ENCODE assay signal across 16 cellular contexts in the genomic region with DNA sequence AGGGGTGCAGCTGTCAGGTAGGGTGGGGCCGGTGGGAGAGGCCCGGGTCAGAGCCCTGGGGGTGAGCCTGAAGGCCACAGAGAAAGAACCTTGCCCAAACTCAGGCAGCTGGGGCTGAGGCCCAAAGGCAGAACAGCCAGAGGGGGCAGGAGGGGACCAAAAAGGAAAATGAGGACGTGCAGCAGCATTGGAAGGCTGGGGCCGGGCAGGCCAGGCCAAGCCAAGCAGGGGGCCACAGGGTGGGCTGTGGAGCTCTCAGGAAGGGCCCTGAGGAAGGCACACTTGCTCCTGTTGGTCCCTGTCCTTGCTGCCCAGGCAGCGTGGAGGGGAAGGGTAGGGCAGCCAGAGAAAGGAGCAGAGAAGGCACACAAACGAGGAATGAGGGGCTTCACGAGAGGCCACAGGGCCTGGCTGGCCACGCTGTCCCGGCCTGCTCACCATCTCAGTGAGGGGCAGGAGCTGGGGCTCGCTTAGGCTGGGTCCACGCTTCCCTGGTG. TPM values are rescaled to one million over a fixed set of nuclear protein-coding genes. Genes with fewer than 3 reads are reported as not detected.
DNase-seq lines count a peak whose midpoint lies in the region; ATAC-seq and TF ChIP-seq lines count a peak whose summit lies in the region.
"Had no signal": no experiment of that assay in that cellular context is flagged by ENCODE, and none has a peak within 500 bp of the region (broad histone marks: within the 10 kb centered on the region; RNA-seq: fewer than 3 reads in every experiment).

No MANE protein-coding gene starts in this region.

- no peak overlapping the region for H3K4me3 ChIP-seq in colonic mucosa
- H3K4me3 ChIP-seq in thoracic aorta = no peak overlapping the region

- H3K36me3 Mint-ChIP-seq in nephron progenitor cell (ENCODE audit: low read depth) = peaks cover 44% of the 10 kb centered on the region
- H3K36me3 Mint-ChIP-seq: IgD-negative memory B cell had no signal

- no peaks in the 10 kb centered on the region for H3K27me3 Mint-ChIP-seq in nephron progenitor cell (ENCODE audit: low read depth, poor library complexity)

- H3K27ac Mint-ChIP-seq in nephron progenitor cell = peak overlapping the region; percentile 90
- H3K27ac Mint-ChIP-seq: IgD-negative memory B cell had no signal

- H3K4me1 ChIP-seq in colonic mucosa = peaks cover 8% of the 10 kb centered on the region
- peaks cover 50 to 80% of the 10 kb centered on the region in 2 donors for H3K4me1 ChIP-seq in thoracic aorta (ENCODE audit: control insufficient read depth in 1 of 2, low read depth in 2 of 2)

- no peak for ATAC-seq in thoracic aorta (ENCODE audit: insufficient number of reproducible peaks, low FRiP score, low read depth)
- ATAC-seq: left lobe of liver had no signal

- intact Hi-C loops in colonic mucosa (cut with DNase I) = no loop called here

- POLR2A ChIA-PET in HEK293T (lab: Yijun Ruan, JAX) = interaction anchor here (2.5 kb wide), 1 partner anchor 16 kb away, joined by 11 read pairs; no protein-coding TSS in a partner anchor

- DNase-seq in HEK293T (ENCODE audit: extremely low spot score) = peak; percentile 4
- DNase-seq in colonic mucosa = no peak
- no peak for DNase-seq in nephron progenitor cell
- no peak for DNase-seq in thoracic aorta (ENCODE audit: low spot score)
- no peak for DNase-seq in NCI-H2227 treated with DMSO at 0.1 percent for 48 hours (lab: John Stamatoyannopoulos, UW)
- no peak for DNase-seq in activated CD8-positive, alpha-beta memory T cell treated with anti-CD3 and anti-CD28 coated beads, Interleukin-2, amount 50 U/mL, for 48 hours
- no peak for DNase-seq in SW 1271 (lab: John Stamatoyannopoulos, UW)
- DNase-seq in T-helper 2 cell = no peak
- DNase-seq: activated CD4-positive, alpha-beta T cell treated with anti-CD3 and anti-CD28 coated beads for 48 hours; cortex of kidney; NCI-H1436 treated with DMSO at 0.1 percent for 48 hours; NCI-H774; retina had no signal

- H3K36me3 ChIP-seq in colonic mucosa (peaks cover 11% of the 10 kb centered on the region), thoracic aorta (peaks cover 44% of the 10 kb centered on the region)

- TF ChIP-seq CTCF in colonic mucosa (IDR thresholded peaks at IDR 0.05) = no peak
- no peak for TF ChIP-seq CTCF in nephron progenitor cell (IDR thresholded peaks at IDR 0.05)
- no peak for TF ChIP-seq CTCF in thoracic aorta (IDR thresholded peaks at IDR 0.05)

- no peaks in the 10 kb centered on the region for H3K27me3 ChIP-seq in colonic mucosa
- no peaks in the 10 kb centered on the region for H3K27me3 ChIP-seq in thoracic aorta (replicated peaks; ENCODE audit: insufficient read depth)

- CTCF ChIA-PET in HEK293T (lab: Yijun Ruan, JAX) = no interaction called here

- H3K27ac ChIP-seq in colonic mucosa = peak overlapping the region; percentile 80
- H3K27ac ChIP-seq in thoracic aorta = peak overlapping the region; percentile 74 to 75

- H3K4me1 Mint-ChIP-seq in nephron progenitor cell = peaks cover 50% of the 10 kb centered on the region

- H3K4me3 Mint-ChIP-seq in nephron progenitor cell = no peak overlapping the region

- no peaks in the 10 kb centered on the region for H3K9me3 Mint-ChIP-seq in nephron progenitor cell
- H3K9me3 Mint-ChIP-seq: IgD-negative memory B cell had no signal

- H3K9me3 ChIP-seq in colonic mucosa (no peaks in the 10 kb centered on the region), thoracic aorta (no peaks in the 10 kb centered on the region)

- peak overlapping the region; percentile 8 to 26 for H3K9ac ChIP-seq in colonic mucosa (ENCODE audit: low read depth in 2 of 2, low read length in 2 of 2)

TF ChIP-seq in HEK293T, 16 proteins besides CTCF, POLR2A, EP300 and RAD21:
- TF ChIP-seq, protein P1, sequence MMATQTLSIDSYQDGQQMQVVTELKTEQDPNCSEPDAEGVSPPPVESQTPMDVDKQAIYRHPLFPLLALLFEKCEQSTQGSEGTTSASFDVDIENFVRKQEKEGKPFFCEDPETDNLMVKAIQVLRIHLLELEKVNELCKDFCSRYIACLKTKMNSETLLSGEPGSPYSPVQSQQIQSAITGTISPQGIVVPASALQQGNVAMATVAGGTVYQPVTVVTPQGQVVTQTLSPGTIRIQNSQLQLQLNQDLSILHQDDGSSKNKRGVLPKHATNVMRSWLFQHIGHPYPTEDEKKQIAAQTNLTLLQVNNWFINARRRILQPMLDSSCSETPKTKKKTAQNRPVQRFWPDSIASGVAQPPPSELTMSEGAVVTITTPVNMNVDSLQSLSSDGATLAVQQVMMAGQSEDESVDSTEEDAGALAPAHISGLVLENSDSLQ (IDR thresholded peaks at IDR 0.05) = no peak
- TF ChIP-seq CTBP1 (IDR thresholded peaks at IDR 0.05; ENCODE audit: borderline replicate concordance) = no peak
- TF ChIP-seq FOXM1 (IDR thresholded peaks at IDR 0.05; ENCODE audit: borderline replicate concordance) = no peak

RNA-seq across cellular contexts. Expression of a gene that starts 10.5 kb away (rescaled TPM):
- total RNA-seq in colonic mucosa = 10 to 100 TPM; 59.1 to 82.8 TPM
- 100 to 1,000 TPM; 160 to 182 TPM for total RNA-seq in thoracic aorta

RNA-seq across cellular contexts. Expression of a gene that starts 17.2 kb away (rescaled TPM):
- total RNA-seq in colonic mucosa (100 to 1,000 TPM in 1 of 2 donors, 10 to 100 TPM in 1; 79.1 to 156 TPM), thoracic aorta (10 to 100 TPM; 17.3 to 65.0 TPM)

RNA-seq across cellular contexts. Expression of a gene that starts 24.7 kb away (rescaled TPM):
- total RNA-seq in colonic mucosa (100 to 1,000 TPM; 204 to 222 TPM), thoracic aorta (100 to 1,000 TPM; 158 to 209 TPM)

RNA-seq across cellular contexts. Expression of a gene that starts 31.6 kb away (rescaled TPM):
- total RNA-seq in colonic mucosa (1 to 10 TPM; 2.7 to 7.0 TPM), thoracic aorta (10 to 100 TPM; 34.4 to 38.5 TPM)

RNA-seq across cellular contexts. Expression of a gene that starts 36.2 kb away (rescaled TPM):
- total RNA-seq in colonic mucosa = under 1 TPM; 0.24 to 0.30 TPM
- under 1 TPM in 1 of 2 donors, not detected in 1; 0.28 TPM for total RNA-seq in thoracic aorta
- total RNA-seq: glomerular endothelial cell had no signal
